ENCODE assay signal across 8 cellular contexts in the genomic region with DNA sequence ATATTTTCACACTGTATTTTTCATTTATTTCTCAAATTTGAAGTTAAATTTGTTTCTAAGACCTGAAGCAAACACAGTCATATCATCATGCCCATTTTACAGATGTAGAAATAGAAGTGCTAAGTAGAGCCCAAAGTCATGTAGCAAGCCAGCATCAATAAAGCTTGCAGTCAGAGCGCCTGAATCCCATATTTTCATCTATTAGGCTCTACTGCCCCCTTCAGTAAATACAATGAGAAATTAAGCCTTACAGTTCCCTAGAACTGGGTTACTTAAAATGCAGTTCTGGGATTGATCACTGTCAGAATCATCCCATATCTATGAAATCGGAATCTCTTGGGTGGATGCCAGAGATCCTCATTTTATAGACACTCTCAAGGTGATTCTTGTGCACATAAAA.
A peak's percentile ranks its signal among the peaks of the same experiment; 100 is the strongest.
DNase-seq lines count a peak whose midpoint lies in the region; ATAC-seq and TF ChIP-seq lines count a peak whose summit lies in the region.
"Had no signal": no experiment of that assay in that cellular context is flagged by ENCODE, and none has a peak within 500 bp of the region (broad histone marks: within the 10 kb centered on the region; RNA-seq: fewer than 3 reads in every experiment).

No MANE protein-coding gene starts in this region.

- no peaks in the 10 kb centered on the region for H3K4me1 Mint-ChIP-seq in activated CD8-positive, alpha-beta memory T cell treated with anti-CD3 and anti-CD28 coated beads, Interleukin-2, amount 10 ng/mL, durations not matched to agents 7 days and 5 days

- no peak overlapping the region for H3K4me3 Mint-ChIP-seq in activated CD8-positive, alpha-beta memory T cell treated with anti-CD3 and anti-CD28 coated beads, Interleukin-2, amount 10 ng/mL, durations not matched to agents 7 days and 5 days
- H3K4me3 Mint-ChIP-seq: T-helper 1 cell treated with Interleukin-12 subunit alpha and Interleukin-12 subunit beta and Interleukin-4 antibody, amounts not matched to agents 30 μg/mL and 1 μg/mL, for 36 hours had no signal

- ATAC-seq in left lung (peak; percentile 91), GM18502 (IDR thresholded peaks at IDR 0.05; ENCODE audit: poor library complexity, unreplicated experiment) (no peak)
- ATAC-seq in activated CD8-positive, alpha-beta memory T cell treated with anti-CD3 and anti-CD28 coated beads, Interleukin-2, amount 10 ng/mL, durations not matched to agents 7 days and 5 days, result no peak

- H3K27me3 Mint-ChIP-seq in activated CD8-positive, alpha-beta memory T cell treated with anti-CD3 and anti-CD28 coated beads, Interleukin-2, amount 10 ng/mL, durations not matched to agents 7 days and 5 days, result peaks cover 20% of the 10 kb centered on the region

- in situ Hi-C loops in astrocyte of the cerebellum (cut with HindIII; ENCODE audit: low sequenced_read_pairs), result loop anchor here (5.0 kb wide), 1 partner anchor 98 kb away; no protein-coding TSS in a partner anchor

- no peak overlapping the region for H3K27ac Mint-ChIP-seq in activated CD8-positive, alpha-beta memory T cell treated with anti-CD3 and anti-CD28 coated beads, Interleukin-2, amount 10 ng/mL, durations not matched to agents 7 days and 5 days
- H3K27ac Mint-ChIP-seq: T-helper 1 cell treated with Interleukin-12 subunit alpha and Interleukin-12 subunit beta and Interleukin-4 antibody, amounts not matched to agents 30 μg/mL and 1 μg/mL, for 36 hours had no signal

- no peak overlapping the region for H3K27ac ChIP-seq in left lung

- DNase-seq in GM12865 (ENCODE audit: low read depth) (peak; percentile 16), NCI-H2029 (lab: John Stamatoyannopoulos, UW) (peak; percentile 20), astrocyte of the cerebellum (ENCODE audit: low read depth) (peak; percentile 52), left lung (no peak)
- no peak for DNase-seq in activated CD4-positive, alpha-beta T cell treated with anti-CD3 and anti-CD28 coated beads for 1 hour
- no peak for DNase-seq in activated CD8-positive, alpha-beta memory T cell treated with anti-CD3 and anti-CD28 coated beads, Interleukin-2, amount 10 ng/mL, durations not matched to agents 7 days and 5 days

- H3K36me3 Mint-ChIP-seq in activated CD8-positive, alpha-beta memory T cell treated with anti-CD3 and anti-CD28 coated beads, Interleukin-2, amount 10 ng/mL, durations not matched to agents 7 days and 5 days, result no peaks in the 10 kb centered on the region

- no peaks in the 10 kb centered on the region for H3K36me3 ChIP-seq in left lung

- no peaks in the 10 kb centered on the region for H3K9me3 Mint-ChIP-seq in activated CD8-positive, alpha-beta memory T cell treated with anti-CD3 and anti-CD28 coated beads, Interleukin-2, amount 10 ng/mL, durations not matched to agents 7 days and 5 days (ENCODE audit: low read depth)
- H3K9me3 Mint-ChIP-seq: T-helper 1 cell treated with Interleukin-12 subunit alpha and Interleukin-12 subunit beta and Interleukin-4 antibody, amounts not matched to agents 30 μg/mL and 1 μg/mL, for 36 hours had no signal

- H3K9me3 ChIP-seq in left lung, result no peaks in the 10 kb centered on the region

- H3K4me1 ChIP-seq in left lung, result peaks cover 0 to 6% of the 10 kb centered on the region in 2 donors

- intact Hi-C loops in left lung (cut with DNase I), result loop anchor here in 1 of 2 donors (10.0 kb wide), 2 partner anchors 95 to 165 kb away; no protein-coding TSS in a partner anchor

- H3K4me3 ChIP-seq in GM12865 (ENCODE audit: low read depth, low read length) (no peak overlapping the region), astrocyte of the cerebellum (ENCODE audit: low read depth, low read length) (no peak overlapping the region), left lung (no peak overlapping the region)

- CTCF ChIA-PET in activated CD8-positive, alpha-beta memory T cell treated with anti-CD3 and anti-CD28 coated beads, Interleukin-2, amount 10 ng/mL, durations not matched to agents 7 days and 5 days (lab: Charles Lee), result interaction anchor here (0.8 to 2.0 kb wide), 3 partner anchors 98 to 168 kb away, joined by 3 to 6 read pairs (median 6); no protein-coding TSS in a partner anchor

- TF ChIP-seq CTCF in GM12865 (IDR thresholded peaks at IDR 0.05; ENCODE audit: insufficient read depth, low read depth, low read length, missing control alignments), result no peak
- peak; percentile 42 for TF ChIP-seq CTCF in astrocyte of the cerebellum (IDR thresholded peaks at IDR 0.05; ENCODE audit: low read depth, low read length, missing control alignments)
- TF ChIP-seq CTCF in left lung (IDR thresholded peaks at IDR 0.05), result peak; percentile 42 to 48

- no peaks in the 10 kb centered on the region for H3K27me3 ChIP-seq in left lung

Comparison
In these comparisons a context has a peak if more than half of its experiments do, and no peak if none do; other contexts are left out.
1. DNase-seq: peak in GM12865 (single experiment), NCI-H2029 (single experiment) and astrocyte of the cerebellum (single experiment); none in left lung (0 of 2), activated CD4-positive, alpha-beta T cell treated with anti-CD3 and anti-CD28 coated beads for 1 hour (single experiment) and activated CD8-positive, alpha-beta memory T cell treated with anti-CD3 and anti-CD28 coated beads, Interleukin-2, amount 10 ng/mL, durations not matched to agents 7 days and 5 days (single experiment).